In the genomic region with DNA sequence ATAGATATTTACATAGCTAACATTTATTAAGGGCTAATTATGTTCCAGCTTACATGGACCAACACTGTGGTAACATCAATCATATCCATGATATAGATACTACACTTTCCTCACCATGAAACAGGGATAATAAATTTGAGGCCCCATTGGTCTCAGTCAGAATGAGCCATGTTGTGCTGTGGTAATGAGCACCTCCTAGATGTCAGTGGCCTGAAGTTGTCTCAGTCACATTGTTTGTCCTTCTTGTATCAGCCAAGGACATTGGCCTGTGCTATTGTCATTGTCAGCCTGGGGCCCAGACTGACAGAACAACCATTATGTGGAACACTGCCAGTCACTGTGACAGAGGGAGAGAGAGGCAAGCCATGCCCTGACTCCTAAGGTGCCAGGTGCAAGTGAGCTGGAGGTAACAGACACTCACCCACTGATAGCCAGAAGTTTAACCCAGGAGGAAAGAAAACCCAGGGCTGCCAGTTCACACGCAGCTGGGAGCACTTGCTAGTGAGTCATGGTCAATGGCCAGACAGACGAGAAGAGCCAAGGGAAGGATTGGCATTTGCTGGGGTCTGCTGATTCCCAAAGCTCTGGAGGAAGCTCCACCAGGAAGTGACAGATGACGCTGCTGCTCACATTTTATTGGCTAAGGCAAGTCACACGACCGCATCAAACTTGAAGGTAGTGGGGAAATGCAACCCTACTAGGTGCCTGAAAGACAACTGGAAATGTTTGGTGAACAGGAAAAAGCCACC, we compare ENCODE assay signal across 24 cellular contexts.
"Had no signal": no experiment of that assay in that cellular context is flagged by ENCODE, and none has a peak within 500 bp of the region (broad histone marks: within the 10 kb centered on the region; RNA-seq: fewer than 3 reads in every experiment).

No MANE protein-coding gene starts in this region.

- H3K4me2 ChIP-seq: hepatocyte had no signal

- H2AFZ ChIP-seq: hepatocyte, parathyroid adenoma had no signal

- DNase-seq: cortex of kidney; effector memory CD8-positive, alpha-beta T cell; erythroblast; esophagus squamous epithelium; foreskin melanocyte; heart left ventricle; kidney; mucosa of descending colon; naive B cell; small intestine; stimulated activated CD4-positive, alpha-beta T cell treated with anti-CD3 and anti-CD28 coated beads, Interleukin-15, amount 100 ng/mL, for 24 hours; stimulated activated CD4-positive, alpha-beta T cell treated with anti-CD3 and anti-CD28 coated beads, Interleukin-2, amount 100 ng/mL, for 48 hours; stimulated activated naive B cell treated with anti-CD40 and anti-IgM and Interleukin-4, amounts not matched to agents 10 μg/mL and 1 μg/mL and 100 μg/mL, for 72 hours; upper lobe of left lung; uterus had no signal

- H3K4me1 ChIP-seq: esophagus squamous epithelium, heart left ventricle, parathyroid adenoma, right atrium auricular region, upper lobe of left lung, uterus had no signal

- H3K4me3 ChIP-seq: esophagus squamous epithelium, heart left ventricle, hepatocyte, lung, mucosa of descending colon, right atrium auricular region, thoracic aorta, tibial nerve, upper lobe of left lung, uterus had no signal

- H3K9me3 ChIP-seq: neutrophil, thoracic aorta, uterus had no signal

- H3K27me3 ChIP-seq: neutrophil, right atrium auricular region, tibial nerve, upper lobe of left lung, uterus had no signal

- FAIRE-seq: endometrium, kidney, small intestine had no signal

- H3K79me2 ChIP-seq: hepatocyte, parathyroid adenoma had no signal

- H3K27ac ChIP-seq: esophagus squamous epithelium, heart left ventricle, hepatocyte, neutrophil, parathyroid adenoma, right atrium auricular region, thoracic aorta, tibial nerve, upper lobe of left lung, uterus had no signal

- H3K36me3 ChIP-seq: esophagus squamous epithelium, heart left ventricle, neutrophil, right atrium auricular region, thoracic aorta, tibial nerve, upper lobe of left lung, uterus had no signal

- H3K9ac ChIP-seq: parathyroid adenoma had no signal

- ATAC-seq: effector memory CD8-positive, alpha-beta T cell; heart left ventricle; left lobe of liver; mucosa of descending colon; stimulated activated naive B cell treated with anti-CD40 and anti-IgM and Interleukin-4, amounts not matched to agents 10 μg/mL and 1 μg/mL and 100 μg/mL, for 72 hours had no signal
